In the genomic region with DNA sequence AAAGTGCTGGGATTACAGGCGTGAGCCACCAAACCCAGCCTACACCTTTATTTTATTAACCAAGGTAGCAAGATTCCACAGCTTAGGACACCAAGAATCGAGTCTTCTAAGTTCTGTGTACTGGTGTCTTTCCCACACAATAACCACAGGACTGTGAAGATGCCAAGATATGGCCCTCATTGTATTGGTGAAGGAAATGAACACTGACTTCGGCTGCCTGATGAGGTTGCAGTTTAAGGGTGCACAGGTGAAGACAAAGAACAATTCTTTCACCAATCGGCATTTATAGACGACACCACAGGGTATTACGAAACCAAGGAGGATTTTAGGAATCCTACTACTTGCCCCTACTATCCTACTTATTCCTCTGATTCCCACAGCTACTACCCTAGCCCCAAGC, we compare ENCODE assay signal across 1 cellular context.
TF ChIP-seq lines count a peak whose summit lies in the region.

No MANE protein-coding gene starts in this region.

TF ChIP-seq in HepG2, 621 proteins besides CTCF, POLR2A, EP300 and RAD21:
- TF ChIP-seq CEBPB (IDR thresholded peaks at IDR 0.05; ENCODE audit: borderline replicate concordance, low read depth, low read length): peak; percentile 22; the same call in 1 of the 2 replicates
- no peak for TF ChIP-seq ZIK1 (CRISPR knock-in tag; IDR thresholded peaks at IDR 0.05; ENCODE audit: borderline replicate concordance, low read depth)
- TF ChIP-seq, protein P1, sequence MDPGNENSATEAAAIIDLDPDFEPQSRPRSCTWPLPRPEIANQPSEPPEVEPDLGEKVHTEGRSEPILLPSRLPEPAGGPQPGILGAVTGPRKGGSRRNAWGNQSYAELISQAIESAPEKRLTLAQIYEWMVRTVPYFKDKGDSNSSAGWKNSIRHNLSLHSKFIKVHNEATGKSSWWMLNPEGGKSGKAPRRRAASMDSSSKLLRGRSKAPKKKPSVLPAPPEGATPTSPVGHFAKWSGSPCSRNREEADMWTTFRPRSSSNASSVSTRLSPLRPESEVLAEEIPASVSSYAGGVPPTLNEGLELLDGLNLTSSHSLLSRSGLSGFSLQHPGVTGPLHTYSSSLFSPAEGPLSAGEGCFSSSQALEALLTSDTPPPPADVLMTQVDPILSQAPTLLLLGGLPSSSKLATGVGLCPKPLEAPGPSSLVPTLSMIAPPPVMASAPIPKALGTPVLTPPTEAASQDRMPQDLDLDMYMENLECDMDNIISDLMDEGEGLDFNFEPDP (CRISPR knock-in tag; conservative IDR thresholded peaks at IDR 0.05): 0 out of 2 replicates have a peak, but pooled peaks have one; percentile 77
- TF ChIP-seq JUNB (CRISPR knock-in tag; IDR thresholded peaks at IDR 0.05; ENCODE audit: borderline replicate concordance): no peak
